21 cellular contexts compared by ENCODE assay signal in the genomic region with DNA sequence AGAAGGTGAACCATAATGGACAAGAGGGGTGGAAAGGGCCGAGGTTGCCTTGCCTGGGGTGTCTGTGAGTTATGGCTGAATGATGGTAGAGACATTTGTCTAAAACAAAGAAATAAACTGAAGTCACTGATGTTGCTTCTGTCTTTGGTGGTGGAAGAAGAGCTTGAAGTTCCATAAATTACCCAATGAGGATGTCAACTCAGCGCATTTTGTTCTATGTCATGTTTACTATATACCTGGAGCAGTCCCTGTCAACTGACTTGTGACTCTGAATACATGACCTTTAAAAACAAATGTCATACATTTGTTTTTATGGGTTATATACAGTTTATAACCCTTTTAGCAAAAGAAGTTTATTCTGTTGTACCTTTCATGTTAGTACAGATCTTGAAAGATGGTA. TPM values are rescaled to one million over a fixed set of nuclear protein-coding genes. Genes with fewer than 3 reads are reported as not detected.
DNase-seq lines count a peak whose midpoint lies in the region; ATAC-seq, FAIRE-seq and TF ChIP-seq lines count a peak whose summit lies in the region.
"Had no signal": no experiment of that assay in that cellular context is flagged by ENCODE, and none has a peak within 500 bp of the region (broad histone marks: within the 10 kb centered on the region; RNA-seq: fewer than 3 reads in every experiment).

No MANE protein-coding gene starts in this region.

- H3K9ac ChIP-seq in GM23248 (peak overlapping the region; percentile 94; the same call in 1 of the 2 replicates), neural progenitor cell (no peak overlapping the region)

- no peaks in the 10 kb centered on the region for H3K36me3 Mint-ChIP-seq in neural progenitor cell

- H3K4me3 Mint-ChIP-seq in neural progenitor cell = no peak overlapping the region

- H3K27ac Mint-ChIP-seq in neural progenitor cell = no peak overlapping the region

- H3K27me3 Mint-ChIP-seq in neural progenitor cell (ENCODE audit: insufficient read depth, low read depth) = no peaks in the 10 kb centered on the region

- no peak for TF ChIP-seq POLR2A in A549 (IDR thresholded peaks at IDR 0.05; ENCODE audit: low read length)

- no peak for TF ChIP-seq EP300 in A549 (IDR thresholded peaks at IDR 0.05)

- TF ChIP-seq CTCF in A549 (IDR thresholded peaks at IDR 0.05) (no peak), RWPE2 (IDR thresholded peaks at IDR 0.05; ENCODE audit: poor library complexity, severe bottlenecking) (no peak), neural progenitor cell (IDR thresholded peaks at IDR 0.05) (no peak)

- H3F3A ChIP-seq in GM23248 (ENCODE audit: insufficient read depth) = peaks cover 75% of the 10 kb centered on the region
- peaks cover 15% of the 10 kb centered on the region for H3F3A ChIP-seq in neural progenitor cell (ENCODE audit: low read depth)

- peaks cover 36% of the 10 kb centered on the region for H3K4me1 ChIP-seq in A549
- H3K4me1 ChIP-seq in GM23248 (ENCODE audit: insufficient read depth) = peaks cover 64% of the 10 kb centered on the region
- H3K4me1 ChIP-seq in RWPE2 (ENCODE audit: insufficient read depth, poor library complexity, severe bottlenecking) = peaks cover 32% of the 10 kb centered on the region
- H3K4me1 ChIP-seq in neural progenitor cell = peaks cover 20% of the 10 kb centered on the region

- WGBS in A549 (ENCODE audit: missing lambda C conversion rate) = 96% methylated on average over 2 of the region's 2 CpGs
- WGBS in GM23248 (ENCODE audit: low coverage in 1 of 2, low lambda C conversion rate in 2 of 2, missing lambda C conversion rate in 2 of 2), 2 experiments = 98 to 100% methylated on average over 2 of the region's 2 CpGs

- H2AFZ ChIP-seq in GM23248 = no peak overlapping the region
- H2AFZ ChIP-seq in neural progenitor cell (replicated peaks) = no peak overlapping the region

- H3K4me3 ChIP-seq in A549 = no peak overlapping the region
- no peak overlapping the region for H3K4me3 ChIP-seq in GM23248
- H3K4me3 ChIP-seq in RWPE2 (ENCODE audit: severe bottlenecking) = no peak overlapping the region
- no peak overlapping the region for H3K4me3 ChIP-seq in neural progenitor cell
- H3K4me3 ChIP-seq: SK-N-MC had no signal

- POLR2A ChIA-PET in A549 (lab: Yijun Ruan, JAX) = no interaction called here

- in situ Hi-C loops in GM23248 (cut with MboI) = no loop called here

- no peaks in the 10 kb centered on the region for H3K9me3 Mint-ChIP-seq in neural progenitor cell

- TF ChIP-seq RAD21 in A549 (conservative IDR thresholded peaks at IDR 0.05 in 1 of 2, IDR thresholded peaks at IDR 0.05 in 1 of 2) = no peak

- H3K4me1 Mint-ChIP-seq in neural progenitor cell = peaks cover 18% of the 10 kb centered on the region

- no peaks in the 10 kb centered on the region for H3K27me3 ChIP-seq in GM23248 (replicated peaks; ENCODE audit: insufficient read depth)
- no peaks in the 10 kb centered on the region for H3K27me3 ChIP-seq in RWPE2 (ENCODE audit: insufficient read depth, poor library complexity, severe bottlenecking)
- H3K27me3 ChIP-seq in neural progenitor cell = no peaks in the 10 kb centered on the region

- H4K20me1 ChIP-seq in GM23248 (ENCODE audit: insufficient read depth) = no peaks in the 10 kb centered on the region
- no peaks in the 10 kb centered on the region for H4K20me1 ChIP-seq in neural progenitor cell (ENCODE audit: low read depth)

- H3K27ac ChIP-seq in A549 = no peak overlapping the region
- peak overlapping the region; percentile 95 for H3K27ac ChIP-seq in GM23248
- H3K27ac ChIP-seq in RWPE2 (ENCODE audit: poor library complexity, severe bottlenecking) = peak overlapping the region; percentile 93
- H3K27ac ChIP-seq in neural progenitor cell = no peak overlapping the region
- H3K27ac ChIP-seq: SK-N-MC had no signal

- no peaks in the 10 kb centered on the region for H3K36me3 ChIP-seq in GM23248 (ENCODE audit: low read depth)
- H3K36me3 ChIP-seq in RWPE2 (ENCODE audit: low read depth) = peaks cover 5% of the 10 kb centered on the region; the same call in 1 of the 2 replicates
- no peaks in the 10 kb centered on the region for H3K36me3 ChIP-seq in neural progenitor cell

- H3K9me3 ChIP-seq in A549 (no peaks in the 10 kb centered on the region), GM23248 (ENCODE audit: low read depth) (no peaks in the 10 kb centered on the region), RWPE2 (ENCODE audit: severe bottlenecking) (no peaks in the 10 kb centered on the region), neural progenitor cell (ENCODE audit: low read depth) (no peaks in the 10 kb centered on the region)

- no peaks in the 10 kb centered on the region for H3K9me2 ChIP-seq in GM23248 (ENCODE audit: insufficient read depth)

- DNase-seq in A549 (ENCODE audit: low read depth in 1 of 2, low spot score in 1 of 2) (no peak), GM23248 (no peak), RWPE2 (ENCODE audit: low spot score) (no peak), neural progenitor cell (ENCODE audit: low spot score) (no peak), NCI-H2107 (lab: John Stamatoyannopoulos, UW) (no peak), NCI-H774 (lab: John Stamatoyannopoulos, UW) (no peak), T-helper 2 cell (no peak)
- DNase-seq: ACHN; C1 segment of cervical spinal cord; EL; GF-D8; Kasumi-1; NCI-H1092; NCI-H1436; NCI-H187 treated with DMSO at 0.1 percent for 48 hours; NCI-H69; NK-92 treated with Interleukin-12 subunit alpha and Interleukin-12 subunit beta, amount 100 ng/mL, for 24 hours; RPMI8226; SHP77 treated with DMSO at 0.1 percent for 48 hours had no signal

- H3K79me2 ChIP-seq in GM23248 (ENCODE audit: insufficient read depth) (peaks cover 44% of the 10 kb centered on the region), neural progenitor cell (ENCODE audit: low read depth) (peaks cover 15% of the 10 kb centered on the region)

- CTCF ChIA-PET in A549 (lab: Yijun Ruan, JAX) = interaction anchor here (1.8 kb wide), 1 partner anchor 14 kb away, joined by 7 read pairs; no protein-coding TSS in a partner anchor

- FAIRE-seq in A549 (lab: Jason Lieb, UNC) = no peak
- FAIRE-seq: H54 had no signal

- H3K4me2 ChIP-seq in A549 (peak overlapping the region; percentile 79; the same call in 2 of the 3 replicates), GM23248 (ENCODE audit: unreplicated experiment) (peak overlapping the region; percentile 88), neural progenitor cell (peak overlapping the region; percentile 86)

- ATAC-seq in A549 = no peak
- ATAC-seq in RWPE2 (ENCODE audit: low read depth) = no peak

TF ChIP-seq in A549, 52 proteins besides CTCF, POLR2A, EP300 and RAD21:
- TF ChIP-seq MAFK (IDR thresholded peaks at IDR 0.05; ENCODE audit: partially characterized antibody) (peak; percentile 60), HOXA7 (CRISPR knock-in tag; IDR thresholded peaks at IDR 0.05) (no peak), RNF2 (IDR thresholded peaks at IDR 0.05; ENCODE audit: borderline replicate concordance, low read depth) (no peak), RARB (CRISPR knock-in tag; IDR thresholded peaks at IDR 0.05) (no peak), JUN (IDR thresholded peaks at IDR 0.05) (no peak), MAZ (IDR thresholded peaks at IDR 0.05; ENCODE audit: borderline replicate concordance, low read depth, low read length) (no peak)
- TF ChIP-seq, protein P1, sequence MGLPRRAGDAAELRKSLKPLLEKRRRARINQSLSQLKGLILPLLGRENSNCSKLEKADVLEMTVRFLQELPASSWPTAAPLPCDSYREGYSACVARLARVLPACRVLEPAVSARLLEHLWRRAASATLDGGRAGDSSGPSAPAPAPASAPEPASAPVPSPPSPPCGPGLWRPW (IDR thresholded peaks at IDR 0.05) = no peak

RNA-seq across cellular contexts. Expression of a gene that starts 2.0 kb away (rescaled TPM):
- polyA plus RNA-seq in A549 (2011; rRNA removed) = 43.5 and 46.7 TPM in 2 replicates
- 7.7 and 9.7 TPM in 2 replicates for polyA plus RNA-seq in A549 (2012; cell fraction: cytosol; rRNA removed)
- polyA plus RNA-seq in A549 (2012; cell fraction: nucleus; rRNA removed) = 51.9 and 66.6 TPM in 2 replicates
- polyA plus RNA-seq in A549 (2017; fragmentation: RNase III; extraction: RNeasy Plus Mini Kit Qiagen cat#74134 plus additional on column Dnase treatment) = 14.0 to 16.5 TPM (median 15.2 TPM) in 3 replicates
- 17.2 and 29.8 TPM in 2 replicates for polyA minus RNA-seq in A549 (2011; rRNA and poly(A)+ RNA removed)
- total RNA-seq in GM23248 (2014; rRNA removed; shearing (Covaris generic)) = 21.6 and 36.1 TPM in 2 replicates
- polyA plus RNA-seq in GM23248 (2016; fragmentation: Nextera tagmentation; extraction: Ambion mirVana) = 25.0 and 29.7 TPM in 2 replicates
- total RNA-seq in neural progenitor cell (ENCODE audit: low replicate concordance) = 53.9 and 59.8 TPM in 2 replicates

Comparison
In these comparisons a context has a peak if more than half of its experiments do, and no peak if none do; other contexts are left out.
1. H3K27ac ChIP-seq: peak in GM23248 (single experiment) and RWPE2 (single experiment); none in A549 (0 of 2) and neural progenitor cell (single experiment).
2. Peak in every context shown above with its lines, with median percentiles within 50 percentile points of each other: H3K4me2 ChIP-seq.